Comparison of ENCODE assay signal across 13 cellular contexts in the genomic region with DNA sequence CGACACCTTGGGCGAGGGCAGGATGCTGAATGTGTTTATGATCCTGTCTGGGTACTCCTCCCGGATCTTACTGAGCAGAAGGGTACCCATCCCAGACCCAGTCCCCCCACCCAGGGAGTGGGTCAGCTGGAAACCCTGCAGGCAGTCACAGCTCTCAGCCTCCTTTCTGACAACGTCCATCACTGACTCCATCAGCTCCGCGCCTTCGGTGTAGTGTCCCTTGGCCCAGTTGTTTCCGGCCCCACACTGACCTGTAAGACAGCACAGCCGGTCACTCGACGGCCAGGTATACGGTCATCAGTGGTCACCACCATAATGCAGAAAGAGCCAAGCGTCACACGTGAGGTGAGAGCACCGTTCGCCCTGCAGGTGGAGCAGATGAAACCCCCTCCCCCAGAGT. TPM values are rescaled to one million over a fixed set of nuclear protein-coding genes. Genes with fewer than 3 reads are reported as not detected.
"Had no signal": no experiment of that assay in that cellular context is flagged by ENCODE, and none has a peak within 500 bp of the region (broad histone marks: within the 10 kb centered on the region; RNA-seq: fewer than 3 reads in every experiment).

No MANE protein-coding gene starts in this region.

RNA-seq across cellular contexts. Expression of a gene that starts 1.2 kb away (rescaled TPM):
- total RNA-seq: activated B cell treated with CpG ODN at 0.5 μM for 24 hours; activated CD4-positive, alpha-beta memory T cell treated with anti-CD3 and anti-CD28 coated beads for 36 hours; activated CD4-positive, alpha-beta memory T cell treated with anti-CD3 and anti-CD28 coated beads, Interleukin-2, amount 10 ng/mL, durations not matched to agents 7 days and 5 days; activated CD4-positive, alpha-beta T cell treated with anti-CD3 and anti-CD28 coated beads for 36 hours; activated CD4-positive, alpha-beta T cell treated with anti-CD3 and anti-CD28 coated beads, Interleukin-2, amount 10 ng/mL, durations not matched to agents 24 days and 14 days; activated CD8-positive, alpha-beta memory T cell treated with anti-CD3 and anti-CD28 coated beads for 36 hours; activated CD8-positive, alpha-beta memory T cell treated with anti-CD3 and anti-CD28 coated beads, Interleukin-2, amount 10 ng/mL, durations not matched to agents 7 days and 5 days; activated CD8-positive, alpha-beta T cell treated with anti-CD3 and anti-CD28 coated beads for 36 hours; activated CD8-positive, alpha-beta T cell treated with anti-CD3 and anti-CD28 coated beads, Interleukin-2, amount 10 ng/mL, durations not matched to agents 7 days and 5 days; T-cell; T-helper 1 cell treated with Interleukin-12 subunit alpha and Interleukin-12 subunit beta and Interleukin-4 antibody, amounts not matched to agents 30 ng/mL and 1 ng/mL, for 36 hours; T-helper 17 cell; T-helper 2 cell treated with Interferon-gamma antibody and Interleukin-4, amounts not matched to agents 100 ng/mL and 5 ng/mL, for 36 hours had no signal
